Comparison of ENCODE assay signal across 7 cellular contexts in the genomic region with DNA sequence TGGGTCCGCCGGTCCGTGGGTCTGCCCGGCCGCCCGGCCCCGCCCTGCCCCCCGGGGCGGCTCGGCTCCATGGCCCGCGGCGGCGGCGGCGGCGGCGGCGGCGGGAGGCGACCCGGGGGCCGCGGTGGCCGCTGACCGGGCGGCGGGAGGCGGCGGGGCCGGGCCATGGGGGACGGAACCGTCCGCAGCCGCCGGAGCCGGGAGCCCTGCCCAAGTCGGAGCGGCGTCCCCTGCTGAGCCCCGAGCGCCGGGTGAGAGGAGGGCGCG. TPM values are rescaled to one million over a fixed set of nuclear protein-coding genes. Genes with fewer than 3 reads are reported as not detected.
DNase-seq lines count a peak whose midpoint lies in the region; ATAC-seq and TF ChIP-seq lines count a peak whose summit lies in the region.
"Had no signal": no experiment of that assay in that cellular context is flagged by ENCODE, and none has a peak within 500 bp of the region (broad histone marks: within the 10 kb centered on the region; RNA-seq: fewer than 3 reads in every experiment).

No MANE protein-coding gene starts in this region.

- H3K36me3 ChIP-seq in GM23338 (ENCODE audit: insufficient read depth): 0 out of 2 replicates have a peak, but pooled peaks cover 7% of the 10 kb centered on the region
- H3K36me3 ChIP-seq in rectal smooth muscle tissue (ENCODE audit: control insufficient read depth, insufficient read depth, low read length): peaks cover 13% of the 10 kb centered on the region

- H3K27ac ChIP-seq in GM23338 (ENCODE audit: low read depth) (no peak overlapping the region), rectal smooth muscle tissue (ENCODE audit: low read depth, low read length) (no peak overlapping the region)

- TF ChIP-seq CTCF in GM23338 (conservative IDR thresholded peaks at IDR 0.05; ENCODE audit: low read depth in 2 of 2) (no peak), choroid plexus epithelial cell (conservative IDR thresholded peaks at IDR 0.05; ENCODE audit: low read depth, low read length) (no peak), progenitor cell of endocrine pancreas (IDR thresholded peaks at IDR 0.05; ENCODE audit: unreplicated experiment) (no peak)

- H3K9ac ChIP-seq in rectal smooth muscle tissue (ENCODE audit: low read length): no peak overlapping the region

- H4K20me1 ChIP-seq in GM23338 (replicated peaks; ENCODE audit: insufficient read depth): peaks cover 19% of the 10 kb centered on the region

- no peaks in the 10 kb centered on the region for H3K9me2 ChIP-seq in GM23338 (ENCODE audit: insufficient read depth)

- H3K4me1 Mint-ChIP-seq in GM23338 (peaks cover 41% of the 10 kb centered on the region), progenitor cell of endocrine pancreas (ENCODE audit: low read depth) (peaks cover 32% of the 10 kb centered on the region)

- peak overlapping the region; percentile 84 for H3K4me2 ChIP-seq in GM23338

- peaks cover 18% of the 10 kb centered on the region for H3K4me1 ChIP-seq in GM23338 (ENCODE audit: insufficient read depth)
- H3K4me1 ChIP-seq in rectal smooth muscle tissue (ENCODE audit: control insufficient read depth, insufficient read depth, low read length): peaks cover 11% of the 10 kb centered on the region

- DNase-seq in GM23338 (ENCODE audit: low spot score): no peak
- no peak for DNase-seq in choroid plexus epithelial cell (ENCODE audit: low read depth)
- DNase-seq in NCI-H146 treated with DMSO at 0.1 percent for 48 hours (lab: John Stamatoyannopoulos, UW; ENCODE audit: unreplicated experiment): no peak
- no peak for DNase-seq in progenitor cell of endocrine pancreas (ENCODE audit: low spot score, unreplicated experiment)
- DNase-seq: NCI-H446 treated with DMSO at 0.1 percent for 48 hours had no signal

- H3K27ac Mint-ChIP-seq in GM23338: no peak overlapping the region
- no peak overlapping the region for H3K27ac Mint-ChIP-seq in progenitor cell of endocrine pancreas

- ATAC-seq in GM23338 (no peak), HG02798 (IDR thresholded peaks at IDR 0.05; ENCODE audit: poor library complexity, unreplicated experiment) (no peak)

- peaks cover 16% of the 10 kb centered on the region for H3K79me2 ChIP-seq in GM23338 (replicated peaks; ENCODE audit: insufficient read depth)

- H3K4me3 ChIP-seq in GM23338: peak overlapping the region; percentile 69
- peak overlapping the region; percentile 66 for H3K4me3 ChIP-seq in choroid plexus epithelial cell (ENCODE audit: low read depth, low read length)
- peak overlapping the region; percentile 58 for H3K4me3 ChIP-seq in rectal smooth muscle tissue (ENCODE audit: low read length)

- peaks cover 40% of the 10 kb centered on the region for H3K27me3 Mint-ChIP-seq in GM23338 (ENCODE audit: insufficient read depth, low read depth, poor library complexity)
- H3K27me3 Mint-ChIP-seq in progenitor cell of endocrine pancreas: no peaks in the 10 kb centered on the region

- H3K9me3 Mint-ChIP-seq in GM23338 (no peaks in the 10 kb centered on the region), progenitor cell of endocrine pancreas (ENCODE audit: low read depth) (no peaks in the 10 kb centered on the region)

- H3K27me3 ChIP-seq in GM23338 (ENCODE audit: insufficient read depth): no peaks in the 10 kb centered on the region
- no peaks in the 10 kb centered on the region for H3K27me3 ChIP-seq in rectal smooth muscle tissue (ENCODE audit: control insufficient read depth, insufficient read depth, low read length)

- H3K4me3 Mint-ChIP-seq in GM23338 (no peak overlapping the region; the same call in 2 of the 3 replicates), progenitor cell of endocrine pancreas (ENCODE audit: low read depth) (no peak overlapping the region)

- H3F3A ChIP-seq in GM23338 (replicated peaks; ENCODE audit: low read depth): peaks cover 29% of the 10 kb centered on the region; the same call in 1 of the 2 replicates

- no peak overlapping the region for H2AFZ ChIP-seq in GM23338

- H3K36me3 Mint-ChIP-seq in GM23338 (ENCODE audit: low read depth): peaks cover 49% of the 10 kb centered on the region
- H3K36me3 Mint-ChIP-seq in progenitor cell of endocrine pancreas (ENCODE audit: insufficient read depth): peaks cover 21% of the 10 kb centered on the region

TF ChIP-seq in GM23338, 12 proteins besides CTCF, POLR2A, EP300 and RAD21 (continues in another document):
- TF ChIP-seq ZNF114 (CRISPR knock-in tag; IDR thresholded peaks at IDR 0.05): no peak
- TF ChIP-seq NANOG (IDR thresholded peaks at IDR 0.05; ENCODE audit: borderline replicate concordance): no peak
- TF ChIP-seq STAT1 (IDR thresholded peaks at IDR 0.05; ENCODE audit: unreplicated experiment): no peak
- no peak for TF ChIP-seq REST (IDR thresholded peaks at IDR 0.05; ENCODE audit: unreplicated experiment)
- no peak for TF ChIP-seq CREB1 (CRISPR knock-in tag; IDR thresholded peaks at IDR 0.05; ENCODE audit: low read depth)
- TF ChIP-seq JUNB (IDR thresholded peaks at IDR 0.05; ENCODE audit: unreplicated experiment): no peak
- TF ChIP-seq POLR2AphosphoS5 (IDR thresholded peaks at IDR 0.05; ENCODE audit: low read depth): no peak
- no peak for TF ChIP-seq EZH2phosphoT487 (IDR thresholded peaks at IDR 0.05; ENCODE audit: unreplicated experiment)

RNA-seq across cellular contexts. Expression of gene B4GALT2, which starts 0.2 kb away (rescaled TPM):
- 52.7 and 63.1 TPM in 2 replicates for total RNA-seq in GM23338 (2014; rRNA removed; shearing (Covaris generic))
- polyA plus RNA-seq in GM23338 (2016; fragmentation: Nextera tagmentation; extraction: Ambion mirVana): 22.4 and 22.8 TPM in 2 replicates
- total RNA-seq in progenitor cell of endocrine pancreas: 61.7 and 63.1 TPM in 2 replicates

RNA-seq across cellular contexts. Expression of gene ATP6V0B, which starts 4.4 kb away (rescaled TPM):
- total RNA-seq in GM23338 (2014; rRNA removed; shearing (Covaris generic)): 112 and 116 TPM in 2 replicates
- polyA plus RNA-seq in GM23338 (2016; fragmentation: Nextera tagmentation; extraction: Ambion mirVana): 142 and 149 TPM in 2 replicates
- 104 and 108 TPM in 2 replicates for total RNA-seq in progenitor cell of endocrine pancreas

RNA-seq across cellular contexts. Expression of gene DPH2, which starts 9.4 kb away (rescaled TPM):
- total RNA-seq in GM23338 (2014; rRNA removed; shearing (Covaris generic)): 68.2 and 90.3 TPM in 2 replicates
- polyA plus RNA-seq in GM23338 (2016; fragmentation: Nextera tagmentation; extraction: Ambion mirVana): 32.1 and 35.6 TPM in 2 replicates
- 24.9 and 25.4 TPM in 2 replicates for total RNA-seq in progenitor cell of endocrine pancreas

RNA-seq across cellular contexts. Expression of gene CCDC24, which starts 12.2 kb away (rescaled TPM):
- total RNA-seq in GM23338 (2014; rRNA removed; shearing (Covaris generic)): 8.3 and 9.5 TPM in 2 replicates
- polyA plus RNA-seq in GM23338 (2016; fragmentation: Nextera tagmentation; extraction: Ambion mirVana): 13.4 and 17.2 TPM in 2 replicates
- 34.8 and 35.9 TPM in 2 replicates for total RNA-seq in progenitor cell of endocrine pancreas

RNA-seq across cellular contexts. Expression of gene IPO13, which starts 32.4 kb away (rescaled TPM):
- 17.9 and 22.8 TPM in 2 replicates for total RNA-seq in GM23338 (2014; rRNA removed; shearing (Covaris generic))
- polyA plus RNA-seq in GM23338 (2016; fragmentation: Nextera tagmentation; extraction: Ambion mirVana): 10.4 and 12.5 TPM in 2 replicates
- total RNA-seq in progenitor cell of endocrine pancreas: 34.6 and 35.8 TPM in 2 replicates
